In genomic region chr18:55250729-55251128, GRCh38 we compare ENCODE assay signal across 9 cellular contexts.
DNase-seq lines count a peak whose midpoint lies in the region; ATAC-seq, FAIRE-seq and TF ChIP-seq lines count a peak whose summit lies in the region.
"Had no signal": no experiment of that assay in that cellular context is flagged by ENCODE, and none has a peak within 500 bp of the region (broad histone marks: within the 10 kb centered on the region; RNA-seq: fewer than 3 reads in every experiment).

No MANE protein-coding gene starts in this region.

- intact Hi-C loops in lower lobe of right lung (cut with DNase I): no loop called here

- DNase-seq in HFF-Myc (ENCODE audit: extremely low read depth, low read depth) (no peak), RCC 7860 (ENCODE audit: low spot score) (peak; percentile 47), memory B cell (ENCODE audit: low spot score in 2 of 2) (no peak), NCI-H2171 treated with DMSO at 0.1 percent for 48 hours (lab: John Stamatoyannopoulos, UW) (no peak), SKM-1 (lab: John Stamatoyannopoulos, UW; ENCODE audit: unreplicated experiment) (no peak), lower lobe of right lung (no peak), cerebellar nuclear complex (lab: John Stamatoyannopoulos, UW) (no peak)
- DNase-seq: glutamatergic neuron had no signal

- H3K36me3 Mint-ChIP-seq in memory B cell: peaks cover 37% of the 10 kb centered on the region

- H3K27ac ChIP-seq in lower lobe of right lung: no peak overlapping the region

- ATAC-seq in GM18508 (IDR thresholded peaks at IDR 0.05; ENCODE audit: insufficient read depth, unreplicated experiment) (peak; percentile 34), memory B cell (ENCODE audit: low read depth) (no peak), lower lobe of right lung (no peak)

- peak overlapping the region; percentile 61 for H3K27ac Mint-ChIP-seq in memory B cell

- H3K4me3 ChIP-seq in HFF-Myc (replicated peaks; ENCODE audit: low read depth, low read length) (peak overlapping the region; percentile 27), lower lobe of right lung (no peak overlapping the region)

- peaks cover 48% of the 10 kb centered on the region for H3K4me1 Mint-ChIP-seq in memory B cell

- no peaks in the 10 kb centered on the region for H3K9me3 Mint-ChIP-seq in memory B cell

- H3K4me1 ChIP-seq in lower lobe of right lung: peaks cover 27% of the 10 kb centered on the region

- peaks cover 10% of the 10 kb centered on the region for H3K36me3 ChIP-seq in lower lobe of right lung

- H3K4me3 Mint-ChIP-seq in memory B cell: peak overlapping the region; percentile 8

- H3K27me3 Mint-ChIP-seq in memory B cell: no peaks in the 10 kb centered on the region

- no peaks in the 10 kb centered on the region for H3K9me3 ChIP-seq in lower lobe of right lung

- no peak for TF ChIP-seq CTCF in HFF-Myc (IDR thresholded peaks at IDR 0.05; ENCODE audit: low read depth, low read length, missing control alignments)
- TF ChIP-seq CTCF in lower lobe of right lung (IDR thresholded peaks at IDR 0.05): no peak

- no peak for FAIRE-seq in RCC 7860 (lab: Jason Lieb, UNC)

- H3K27me3 ChIP-seq in lower lobe of right lung (ENCODE audit: low read depth): no peaks in the 10 kb centered on the region
